ENCODE assay signal across 8 cellular contexts in genomic region chr3:12556243-12556722, GRCh38. TPM values are rescaled to one million over a fixed set of nuclear protein-coding genes. Genes with fewer than 3 reads are reported as not detected.
DNase-seq lines count a peak whose midpoint lies in the region; ATAC-seq, FAIRE-seq and TF ChIP-seq lines count a peak whose summit lies in the region.

No MANE protein-coding gene starts in this region.

- FAIRE-seq in A549 (lab: Jason Lieb, UNC) = no peak
- FAIRE-seq in GM12878 (lab: Jason Lieb, UNC) = no peak

- H3K9ac ChIP-seq in GM12878 (ENCODE audit: control insufficient read depth, insufficient read depth, low read length) (peak overlapping the region; percentile 80), liver (ENCODE audit: low read depth in 1 of 2, low read length in 2 of 2) (peak overlapping the region; percentile 51 to 76)

- peak overlapping the region; percentile 77 to 93 for H3K27ac ChIP-seq in A549
- H3K27ac ChIP-seq in GM12878 (ENCODE audit: control insufficient read depth, insufficient read depth) = peak overlapping the region; percentile 89
- peak overlapping the region; percentile 97 to 100 for H3K27ac ChIP-seq in liver (ENCODE audit: low read depth in 1 of 2, low read length in 2 of 2)

- no peaks in the 10 kb centered on the region for H3K36me3 Mint-ChIP-seq in type B pancreatic cell

- peak overlapping the region; percentile 95 for H3K27ac Mint-ChIP-seq in type B pancreatic cell

- 18% methylated on average over 14 of the region's 14 CpGs for WGBS in A549 (ENCODE audit: missing lambda C conversion rate)
- under 1% methylated on average over 14 of the region's 14 CpGs for WGBS in GM12878 (ENCODE audit: insufficient coverage, insufficient replicate concordance, low lambda C conversion rate, missing lambda C conversion rate)
- WGBS in liver = 4% methylated on average over 14 of the region's 14 CpGs

- ATAC-seq in A549 = peak; percentile 30 to 32; a peak in 5 of 6 replicates
- peak; percentile 3 for ATAC-seq in HG03135 (IDR thresholded peaks at IDR 0.05; ENCODE audit: unreplicated experiment)
- no peak for ATAC-seq in GM12878
- ATAC-seq in HG03378 (IDR thresholded peaks at IDR 0.05; ENCODE audit: unreplicated experiment) = no peak

- SMC1A ChIA-PET in GM12878 (lab: Charles Lee; ENCODE audit: uncharacterized antibody, unreplicated experiment) = interaction anchor here (0.7 to 5.6 kb wide), 4 partner anchors 10 to 403 kb away, joined by 3 to 38 read pairs (median 6); partner anchors contain the start of genes MKRN2OS and RAF1

- no peaks in the 10 kb centered on the region for H4K20me1 ChIP-seq in GM12878 (ENCODE audit: control insufficient read depth, insufficient read depth)

- H2AFZ ChIP-seq in GM12878 (ENCODE audit: control insufficient read depth, low read depth, low read length) = peak overlapping the region; percentile 96

- no peaks in the 10 kb centered on the region for H3K9me3 Mint-ChIP-seq in type B pancreatic cell

- peaks cover 7% of the 10 kb centered on the region for H3K27me3 Mint-ChIP-seq in type B pancreatic cell

- peaks cover 45% of the 10 kb centered on the region for H3K79me2 ChIP-seq in GM12878 (ENCODE audit: control insufficient read depth, insufficient read depth, low read length)

- BruUV-seq in GM12878 (replicated peaks; lab: Mats Ljungman, UMichigan) = TSS peak; percentile 79

- RAD21 ChIA-PET in GM12878 (lab: Charles Lee; ENCODE audit: unreplicated experiment) = interaction anchor here (1.0 kb wide), 3 partner anchors 71 to 103 kb away, joined by 3 to 4 read pairs (median 3); partner anchors contain the start of gene TSEN2

- TF ChIP-seq EP300 in A549 (IDR thresholded peaks at IDR 0.05) (no peak), GM12878 (IDR thresholded peaks at IDR 0.05; ENCODE audit: borderline replicate concordance in 1 of 2, control insufficient read depth in 1 of 2, low read depth in 2 of 2, low read length in 2 of 2) (no peak)

- H3K36me3 ChIP-seq in GM12878 (ENCODE audit: control insufficient read depth in 2 of 2, insufficient read depth in 2 of 2, low read length in 1 of 2) (no peaks in the 10 kb centered on the region), liver (ENCODE audit: control insufficient read depth in 4 of 4, insufficient read depth in 3 of 4, low read depth in 1 of 4, low read length in 3 of 4) (no peaks in the 10 kb centered on the region)

- intact Hi-C loops in GM12878 (cut with micrococcal nuclease; ENCODE audit: unreplicated experiment) = loop anchor here (2.0 to 5.0 kb wide), 4 partner anchors 71 to 419 kb away; partner anchors contain the start of genes RPL32 and TSEN2

- H3K4me2 ChIP-seq in A549 = peak overlapping the region; percentile 83
- peak overlapping the region; percentile 41 for H3K4me2 ChIP-seq in GM12878 (ENCODE audit: control insufficient read depth, insufficient read depth)

- H3K27me3 ChIP-seq in GM12878 (replicated peaks in 1 of 2; ENCODE audit: control insufficient read depth in 2 of 2, insufficient read depth in 2 of 2, low read length in 1 of 2) (no peaks in the 10 kb centered on the region), liver (ENCODE audit: control insufficient read depth in 4 of 4, insufficient read depth in 4 of 4, low read length in 3 of 4) (peaks cover 0 to 2% (median 0%) of the 10 kb centered on the region in 4 donors)

- no peak for DNase-seq in A549 (ENCODE audit: low read depth in 1 of 2, low spot score in 1 of 2)
- no peak for DNase-seq in GM12878 (ENCODE audit: low read depth, low spot score)
- DNase-seq in type B pancreatic cell (ENCODE audit: extremely low spot score, unreplicated experiment) = no peak
- no peak for DNase-seq in D341Med (ENCODE audit: low spot score)
- DNase-seq in NCI-H446 treated with DMSO at 0.1 percent for 48 hours (lab: John Stamatoyannopoulos, UW) = no peak

- CTCF ChIA-PET in A549 (lab: Yijun Ruan, JAX) (no interaction called here), GM12878 (lab: Yijun Ruan, JAX) (interaction anchor here (0.5 to 1.5 kb wide), 3 partner anchors 11 to 72 kb away, joined by 3 to 4 read pairs (median 3); partner anchors contain the start of gene TSEN2)

- TF ChIP-seq CTCF in A549 (IDR thresholded peaks at IDR 0.05) (no peak), GM12878 (IDR thresholded peaks at IDR 0.05 in 2 of 3, conservative IDR thresholded peaks at IDR 0.05 in 1 of 3; ENCODE audit: control insufficient read depth in 2 of 3, extremely low read depth in 1 of 3, insufficient read depth in 1 of 3, low read depth in 3 of 3, low read length in 3 of 3) (no peak), liver (IDR thresholded peaks at IDR 0.05; ENCODE audit: low read depth, low read length, missing input control) (no peak), type B pancreatic cell (conservative IDR thresholded peaks at IDR 0.05) (no peak)

- H3K9me3 ChIP-seq in A549 (no peaks in the 10 kb centered on the region), GM12878 (replicated peaks; ENCODE audit: control insufficient read depth, insufficient read depth, low read length) (no peaks in the 10 kb centered on the region), liver (ENCODE audit: control insufficient read depth in 4 of 4, low read length in 3 of 4) (no peaks in the 10 kb centered on the region)

- peaks cover 23% of the 10 kb centered on the region for H3K4me1 ChIP-seq in A549
- peaks cover 16% of the 10 kb centered on the region for H3K4me1 ChIP-seq in GM12878 (ENCODE audit: control insufficient read depth, insufficient read depth, low read length)
- peaks cover 0 to 39% (median 26%) of the 10 kb centered on the region in 4 donors for H3K4me1 ChIP-seq in liver (ENCODE audit: control insufficient read depth in 4 of 4, insufficient read depth in 4 of 4, low read length in 3 of 4)

- in situ Hi-C loops in GM12878 (cut with MboI) = no loop called here

- peaks cover 36% of the 10 kb centered on the region for H3K4me1 Mint-ChIP-seq in type B pancreatic cell (ENCODE audit: unreplicated experiment)

- TF ChIP-seq POLR2A in A549 (IDR thresholded peaks at IDR 0.05; ENCODE audit: low read length) (no peak), GM12878 (IDR thresholded peaks at IDR 0.05; ENCODE audit: low read depth, low read length) (no peak)

- H3K4me3 ChIP-seq in A549 (peak overlapping the region; percentile 86), GM12878 (peak overlapping the region; percentile 95), liver (ENCODE audit: low read depth in 1 of 3, low read length in 3 of 3) (peak overlapping the region; percentile 86 to 99 (median 93))

- TF ChIP-seq RAD21 in A549 (conservative IDR thresholded peaks at IDR 0.05 in 1 of 2, IDR thresholded peaks at IDR 0.05 in 1 of 2) = no peak; a peak in 1 of 5 replicates
- TF ChIP-seq RAD21 in GM12878 (IDR thresholded peaks at IDR 0.05; ENCODE audit: insufficient read depth, low read depth, low read length) = no peak
- no peak for TF ChIP-seq RAD21 in liver (IDR thresholded peaks at IDR 0.05)

- POLR2A ChIA-PET in A549 (lab: Yijun Ruan, JAX) (interaction anchor here (0.7 to 1.2 kb wide), 2 partner anchors 72 to 108 kb away, joined by 3 to 4 read pairs; partner anchors contain the start of gene TSEN2), GM12878 (lab: Charles Lee) (interaction anchor here (0.6 to 5.0 kb wide), 3 partner anchors 11 to 107 kb away, joined by 3 to 38 read pairs (median 7); partner anchors contain the start of genes RAF1 and TSEN2)

- peak overlapping the region; percentile 94 for H3K4me3 Mint-ChIP-seq in type B pancreatic cell

RNA-seq across cellular contexts. Expression of gene MKRN2, which starts 0.6 kb away (rescaled TPM):
- polyA plus RNA-seq in A549 (2011; rRNA removed) (34.3 and 35.3 TPM in 2 replicates), A549 (2017; fragmentation: RNase III; extraction: RNeasy Plus Mini Kit Qiagen cat#74134 plus additional on column Dnase treatment) (19.0 to 21.1 TPM (median 21.0 TPM) in 3 replicates), GM12878 (2011; rRNA removed) (40.6 and 41.2 TPM in 2 replicates), GM12878 (2014; fragmentation: Illumina TruSeq; extraction: Trizol) (31.6 and 32.0 TPM in 2 replicates), GM12878 (2014; fragmentation: Nextera tagmentation; extraction: Ambion mirVana) (10 to 100 TPM; 15.4 to 21.8 TPM), GM12878 (2014; rRNA removed) (27.9 and 36.3 TPM in 2 replicates), GM12878 (2016; fragmentation: Nextera tagmentation; extraction: Ambion mirVana) (10 to 100 TPM; 38.9 to 40.7 TPM), liver (10 to 100 TPM in 1 of 2 donors, 1 to 10 TPM in 1; 6.1 to 10.5 TPM)
- polyA plus RNA-seq in A549 (2012; cell fraction: cytosol; rRNA removed) = 24.3 and 28.3 TPM in 2 replicates
- polyA plus RNA-seq in A549 (2012; cell fraction: nucleus; rRNA removed) = 18.2 and 20.3 TPM in 2 replicates
- 28.6 and 30.9 TPM in 2 replicates for polyA minus RNA-seq in A549 (2011; rRNA and poly(A)+ RNA removed)
- 37.7 and 37.9 TPM in 2 replicates for total RNA-seq in GM12878 (2013; cell fraction: nucleolus; rRNA removed)
- total RNA-seq in GM12878 (2014; rRNA removed) (32.5 and 39.1 TPM in 2 replicates), GM12878 (2014; rRNA removed; fragmentation: Illumina TruSeq; extraction: Trizol) (29.4 and 30.6 TPM in 2 replicates), GM12878 (2021) (36.2 and 36.5 TPM in 2 replicates), liver (10 to 100 TPM; 12.9 to 17.3 TPM), type B pancreatic cell (ENCODE audit: low replicate concordance) (23.5 and 28.6 TPM in 2 replicates)
- 24.3 TPM for polyA plus RNA-seq in GM12878 (2011; ENCODE audit: low read depth)
- polyA plus RNA-seq in GM12878 (2011; cell fraction: cytosol; rRNA removed) = 43.4 and 44.3 TPM in 2 replicates
- 29.1 and 37.5 TPM in 2 replicates for polyA plus RNA-seq in GM12878 (2011; cell fraction: nucleus; rRNA removed)
- 30.5 and 35.4 TPM in 2 replicates for polyA plus RNA-seq in GM12878 (2012)
- 45.4 and 55.8 TPM in 2 replicates for polyA minus RNA-seq in GM12878 (2011; rRNA and poly(A)+ RNA removed)
- polyA minus RNA-seq in GM12878 (2011; cell fraction: cytosol; rRNA and poly(A)+ RNA removed) = 12.8 and 13.8 TPM in 2 replicates
- polyA minus RNA-seq in GM12878 (2011; cell fraction: nucleus; rRNA and poly(A)+ RNA removed) = 10.4 and 14.9 TPM in 2 replicates

RNA-seq across cellular contexts. Expression of gene MKRN2OS, which starts 11.0 kb away (rescaled TPM):
- polyA plus RNA-seq in A549 (2011; rRNA removed) (not detected in 2 replicates), A549 (2017; fragmentation: RNase III; extraction: RNeasy Plus Mini Kit Qiagen cat#74134 plus additional on column Dnase treatment) (not detected in 3 replicates), GM12878 (2011; rRNA removed) (0.17 and 1.0 TPM in 2 replicates), GM12878 (2014; fragmentation: Illumina TruSeq; extraction: Trizol) (0.43 TPM in 2 replicates), GM12878 (2014; fragmentation: Nextera tagmentation; extraction: Ambion mirVana) (under 1 TPM in 1 of 2 experiments, not detected in 1; 0.20 TPM), GM12878 (2014; rRNA removed) (not detected in 2 replicates), GM12878 (2016; fragmentation: Nextera tagmentation; extraction: Ambion mirVana) (under 1 TPM; 0.30 to 0.37 TPM), liver (under 1 TPM; 0.06 to 0.17 TPM)
- polyA plus RNA-seq in A549 (2012; cell fraction: cytosol; rRNA removed) = not detected in 2 replicates
- not detected in 2 replicates for polyA plus RNA-seq in A549 (2012; cell fraction: nucleus; rRNA removed)
- polyA minus RNA-seq in A549 (2011; rRNA and poly(A)+ RNA removed) = not detected in 2 replicates
- not detected in 2 replicates for total RNA-seq in GM12878 (2013; cell fraction: nucleolus; rRNA removed)
- total RNA-seq in GM12878 (2014; rRNA removed) (not detected in 2 replicates), GM12878 (2014; rRNA removed; fragmentation: Illumina TruSeq; extraction: Trizol) (0.37 and 0.54 TPM in 2 replicates), GM12878 (2021) (not detected in 2 replicates), liver (under 1 TPM; 0.17 to 0.42 TPM), type B pancreatic cell (ENCODE audit: low replicate concordance) (0.92 and 2.1 TPM in 2 replicates)
- not detected for polyA plus RNA-seq in GM12878 (2011; ENCODE audit: low read depth)
- polyA plus RNA-seq in GM12878 (2011; cell fraction: cytosol; rRNA removed) = 0.33 and 0.70 TPM in 2 replicates
- polyA plus RNA-seq in GM12878 (2011; cell fraction: nucleus; rRNA removed) = 0.40 TPM in 1 of 2 replicates, not detected in the other
- 0.32 and 0.63 TPM in 2 replicates for polyA plus RNA-seq in GM12878 (2012)
- 0.26 TPM in 1 of 2 replicates, not detected in the other for polyA minus RNA-seq in GM12878 (2011; rRNA and poly(A)+ RNA removed)
- not detected in 2 replicates for polyA minus RNA-seq in GM12878 (2011; cell fraction: cytosol; rRNA and poly(A)+ RNA removed)
- polyA minus RNA-seq in GM12878 (2011; cell fraction: nucleus; rRNA and poly(A)+ RNA removed) = 1.2 TPM in 1 of 2 replicates, not detected in the other

Comparison
In these comparisons a context has a peak if more than half of its experiments do, and no peak if none do; other contexts are left out.
1. ATAC-seq: peak in A549 (2 of 2) and HG03135 (single experiment); none in GM12878 (single experiment) and HG03378 (single experiment).
2. Peak in every context shown above with its lines, with median percentiles within 50 percentile points of each other: H3K27ac ChIP-seq and H3K4me3 ChIP-seq.